ENCODE assay signal across 8 cellular contexts in genomic region chr1:43978551-43979260, GRCh38. TPM values are rescaled to one million over a fixed set of nuclear protein-coding genes. Genes with fewer than 3 reads are reported as not detected.
DNase-seq lines count a peak whose midpoint lies in the region; ATAC-seq, FAIRE-seq and TF ChIP-seq lines count a peak whose summit lies in the region.

B4GALT2 (plus strand) TSS chr1:43979210; CDS start chr1:43981161, 1,951 bp downstream.

- H3K27me3 Mint-ChIP-seq in activated naive CD8-positive, alpha-beta T cell treated with anti-CD3 and anti-CD28 coated beads, Interleukin-2, amount 10 ng/mL, durations not matched to agents 7 days and 5 days: no peaks in the 10 kb centered on the region

- no peak for TF ChIP-seq CTCF in 22Rv1 (IDR thresholded peaks at IDR 0.05)
- no peak for TF ChIP-seq CTCF in pancreas (IDR thresholded peaks at IDR 0.05)

- DNase-seq in GM12892 (ENCODE audit: insufficient read length): peak; percentile 87
- DNase-seq in NCI-H82 treated with DMSO at 0.1 percent for 48 hours (lab: John Stamatoyannopoulos, UW; ENCODE audit: unreplicated experiment): peak; percentile 20
- peak; percentile 78 for DNase-seq in activated naive CD8-positive, alpha-beta T cell treated with anti-CD3 and anti-CD28 coated beads, Interleukin-2, amount 10 ng/mL, durations not matched to agents 7 days and 5 days
- DNase-seq in cardiac septum (ENCODE audit: low spot score): no peak
- peak in 4 of 6 donors; percentile 60 to 86 (median 72) for DNase-seq in pancreas
- DNase-seq in SW480 (ENCODE audit: low spot score): no peak

- H3K27ac ChIP-seq in 22Rv1: peak within 1 kb of the TSS; percentile 94
- peak within 1 kb of the TSS; percentile 64 to 74 (median 69) for H3K27ac ChIP-seq in pancreas

- H3K4me3 ChIP-seq in pancreas: peak within 1 kb of the TSS; percentile 44 to 86 (median 67)

- peaks cover 0 to 4% (median 0%) of the 10 kb centered on the region in 3 donors for H3K36me3 ChIP-seq in pancreas

- H3K36me3 Mint-ChIP-seq in activated naive CD8-positive, alpha-beta T cell treated with anti-CD3 and anti-CD28 coated beads, Interleukin-2, amount 10 ng/mL, durations not matched to agents 7 days and 5 days: peaks cover 16% of the 10 kb centered on the region

- TF ChIP-seq POLR2A in GM12892 (IDR thresholded peaks at IDR 0.05; ENCODE audit: low read depth, low read length): peak; percentile 42

- intact Hi-C loops in cardiac septum (cut with DNase I): no loop called here
- intact Hi-C loops in pancreas (cut with DNase I): no loop called here

- H3K4me1 Mint-ChIP-seq in activated naive CD8-positive, alpha-beta T cell treated with anti-CD3 and anti-CD28 coated beads, Interleukin-2, amount 10 ng/mL, durations not matched to agents 7 days and 5 days: peaks cover 42% of the 10 kb centered on the region

- no peaks in the 10 kb centered on the region for H3K9me3 Mint-ChIP-seq in activated naive CD8-positive, alpha-beta T cell treated with anti-CD3 and anti-CD28 coated beads, Interleukin-2, amount 10 ng/mL, durations not matched to agents 7 days and 5 days

- POLR2A ChIA-PET in activated naive CD8-positive, alpha-beta T cell treated with anti-CD3 and anti-CD28 coated beads, Interleukin-2, amount 10 ng/mL, durations not matched to agents 7 days and 5 days (lab: Charles Lee): no interaction called here

- no peak for ATAC-seq in activated naive CD8-positive, alpha-beta T cell treated with anti-CD3 and anti-CD28 coated beads, Interleukin-2, amount 10 ng/mL, durations not matched to agents 7 days and 5 days (ENCODE audit: low read depth)
- ATAC-seq in pancreas (peak in 2 of 4 donors; percentile 5 to 23), HG03039 (IDR thresholded peaks at IDR 0.05; ENCODE audit: unreplicated experiment) (no peak)

- H3K9me3 ChIP-seq in pancreas: no peaks in the 10 kb centered on the region

- peak within 1 kb of the TSS; percentile 89 for H3K4me3 Mint-ChIP-seq in activated naive CD8-positive, alpha-beta T cell treated with anti-CD3 and anti-CD28 coated beads, Interleukin-2, amount 10 ng/mL, durations not matched to agents 7 days and 5 days

- FAIRE-seq in GM12892 (lab: Jason Lieb, UNC) (no peak), pancreas (lab: Jason Lieb, UNC) (no peak)

- H3K27ac Mint-ChIP-seq in activated naive CD8-positive, alpha-beta T cell treated with anti-CD3 and anti-CD28 coated beads, Interleukin-2, amount 10 ng/mL, durations not matched to agents 7 days and 5 days: peak within 1 kb of the TSS; percentile 72

- H3K27me3 ChIP-seq in pancreas: no peaks in the 10 kb centered on the region

- H3K4me1 ChIP-seq in pancreas: peaks cover 0 to 31% (median 14%) of the 10 kb centered on the region in 3 donors

- 3 to 4% methylated on average over 47 to 54 of the region's 54 CpGs for WGBS in pancreas, 2 donors

RNA-seq across cellular contexts. Expression of gene B4GALT2, which starts in this region (rescaled TPM):
- polyA plus RNA-seq in GM12892 (2012; ENCODE audit: missing spikeins): 19.9 TPM
- total RNA-seq in activated naive CD8-positive, alpha-beta T cell treated with anti-CD3 and anti-CD28 coated beads, Interleukin-2, amount 10 ng/mL, durations not matched to agents 7 days and 5 days: 10 to 100 TPM; 12.5 to 13.3 TPM
- total RNA-seq in cardiac septum: 44.3 TPM
- total RNA-seq in pancreas: 10 to 100 TPM; 16.7 to 29.9 (median 25.9) TPM
- polyA plus RNA-seq in pancreas: 10 to 100 TPM; 28.2 to 36.7 TPM

Comparison
In these comparisons a context has a peak if more than half of its experiments do, and no peak if none do; other contexts are left out.
1. DNase-seq: peak in GM12892 (single experiment), NCI-H82 treated with DMSO at 0.1 percent for 48 hours (single experiment), activated naive CD8-positive, alpha-beta T cell treated with anti-CD3 and anti-CD28 coated beads, Interleukin-2, amount 10 ng/mL, durations not matched to agents 7 days and 5 days (single experiment) and pancreas (4 of 6); none in cardiac septum (single experiment) and SW480 (single experiment).